8 cellular contexts compared by ENCODE assay signal in genomic region chr12:6613015-6613775, GRCh38. TPM values are rescaled to one million over a fixed set of nuclear protein-coding genes. Genes with fewer than 3 reads are reported as not detected.
DNase-seq lines count a peak whose midpoint lies in the region; ATAC-seq and TF ChIP-seq lines count a peak whose summit lies in the region.

No MANE protein-coding gene starts in this region.

- no peaks in the 10 kb centered on the region for H3K27me3 Mint-ChIP-seq in stimulated activated naive B cell treated with anti-CD40 and anti-IgM and Interleukin-4, amounts not matched to agents 10 μg/mL and 1 μg/mL and 100 μg/mL, for 72 hours

- intact Hi-C loops in PC-3 (cut with micrococcal nuclease) = no loop called here

- H3K9ac ChIP-seq in Karpas-422 (ENCODE audit: low read length) = peak overlapping the region; percentile 62
- H3K9ac ChIP-seq in PC-3 (ENCODE audit: low read length) = peak overlapping the region; percentile 55

- POLR2A ChIA-PET in PC-3 (lab: Charles Lee; ENCODE audit: unreplicated experiment) = no interaction called here

- no peaks in the 10 kb centered on the region for H3K9me3 ChIP-seq in Karpas-422 (ENCODE audit: low read length)
- H3K9me3 ChIP-seq in PC-3 (ENCODE audit: low read length) = no peaks in the 10 kb centered on the region

- H3K9me3 Mint-ChIP-seq in stimulated activated naive B cell treated with anti-CD40 and anti-IgM and Interleukin-4, amounts not matched to agents 10 μg/mL and 1 μg/mL and 100 μg/mL, for 72 hours = no peaks in the 10 kb centered on the region

- H3K36me3 Mint-ChIP-seq in stimulated activated naive B cell treated with anti-CD40 and anti-IgM and Interleukin-4, amounts not matched to agents 10 μg/mL and 1 μg/mL and 100 μg/mL, for 72 hours = no peaks in the 10 kb centered on the region

- peak overlapping the region; percentile 63 for H3K4me2 ChIP-seq in Karpas-422 (ENCODE audit: low read depth, low read length, poor library complexity, severe bottlenecking)
- H3K4me2 ChIP-seq in PC-3 (ENCODE audit: low read length) = peak overlapping the region; percentile 79

- H3K27me3 ChIP-seq in Karpas-422 (ENCODE audit: low read length) (no peaks in the 10 kb centered on the region), PC-3 (ENCODE audit: low read length) (no peaks in the 10 kb centered on the region)

- peak overlapping the region; percentile 77 for H3K27ac Mint-ChIP-seq in stimulated activated naive B cell treated with anti-CD40 and anti-IgM and Interleukin-4, amounts not matched to agents 10 μg/mL and 1 μg/mL and 100 μg/mL, for 72 hours

- peak; percentile 16; the same call in 1 of the 2 replicates for ATAC-seq in PC-3
- ATAC-seq in stimulated activated naive B cell treated with anti-CD40 and anti-IgM and Interleukin-4, amounts not matched to agents 10 μg/mL and 1 μg/mL and 100 μg/mL, for 72 hours (replicated peaks) = peak in 1 of 2 donors; percentile 10
- no peak for ATAC-seq in GM18868 (IDR thresholded peaks at IDR 0.05; ENCODE audit: unreplicated experiment)
- no peak for ATAC-seq in HG03571 (IDR thresholded peaks at IDR 0.05; ENCODE audit: unreplicated experiment)

- H3K36me3 ChIP-seq in Karpas-422 (ENCODE audit: insufficient read depth, low read length) (no peaks in the 10 kb centered on the region), PC-3 (ENCODE audit: low read depth, low read length) (no peaks in the 10 kb centered on the region)

- H3K79me2 ChIP-seq in Karpas-422 (ENCODE audit: low read length) (no peaks in the 10 kb centered on the region), PC-3 (ENCODE audit: low read length) (no peaks in the 10 kb centered on the region)

- peaks cover 48 to 55% of the 10 kb centered on the region in 2 donors for H3K4me1 Mint-ChIP-seq in stimulated activated naive B cell treated with anti-CD40 and anti-IgM and Interleukin-4, amounts not matched to agents 10 μg/mL and 1 μg/mL and 100 μg/mL, for 72 hours

- peak overlapping the region; percentile 52; the same call in 1 of the 2 replicates for H2AFZ ChIP-seq in Karpas-422 (ENCODE audit: low read length)
- peak overlapping the region; percentile 87 for H2AFZ ChIP-seq in PC-3 (ENCODE audit: low read length)

- CTCF ChIA-PET in PC-3 (lab: Charles Lee) = interaction anchor here (0.5 to 0.6 kb wide), 2 partner anchors 48 to 250 kb away, joined by 3 to 8 read pairs; no protein-coding TSS in a partner anchor

- H3K27ac ChIP-seq in Karpas-422 (ENCODE audit: low read length) = peak overlapping the region; percentile 87
- H3K27ac ChIP-seq in PC-3 (ENCODE audit: low read length) = peak overlapping the region; percentile 51
- peak overlapping the region; percentile 99 for H3K27ac ChIP-seq in cingulate gyrus (ENCODE audit: low read depth, low read length)

- H3K9me2 ChIP-seq in Karpas-422 (replicated peaks; ENCODE audit: insufficient read depth, low read length) = no peaks in the 10 kb centered on the region
- H3K9me2 ChIP-seq in PC-3 (replicated peaks; ENCODE audit: low read length) = no peaks in the 10 kb centered on the region

- H3K4me1 ChIP-seq in Karpas-422 (ENCODE audit: low read length) (peaks cover 37% of the 10 kb centered on the region), PC-3 (ENCODE audit: insufficient read depth, low read length) (peaks cover 19% of the 10 kb centered on the region)

- H3K4me3 Mint-ChIP-seq in stimulated activated naive B cell treated with anti-CD40 and anti-IgM and Interleukin-4, amounts not matched to agents 10 μg/mL and 1 μg/mL and 100 μg/mL, for 72 hours = peak overlapping the region; percentile 31 to 34

- H4K20me1 ChIP-seq in Karpas-422 (ENCODE audit: insufficient read depth, low read depth, low read length) (no peaks in the 10 kb centered on the region), PC-3 (ENCODE audit: low read length) (no peaks in the 10 kb centered on the region)

- DNase-seq in DMS153 (lab: John Stamatoyannopoulos, UW) = peak; percentile 92
- DNase-seq in Karpas-422 = peak; percentile 59
- DNase-seq in PC-3 = peak; percentile 73
- DNase-seq in left kidney (ENCODE audit: low read depth, low spot score) = peak; percentile 95
- DNase-seq in stimulated activated naive B cell treated with anti-CD40 and anti-IgM and Interleukin-4, amounts not matched to agents 10 μg/mL and 1 μg/mL and 100 μg/mL, for 72 hours = no peak

- no peaks in the 10 kb centered on the region for H3F3A ChIP-seq in PC-3 (ENCODE audit: low read length, unreplicated experiment)

- no TSS peak for BruUV-seq in PC-3 (replicated peaks; lab: Mats Ljungman, UMichigan)

- TF ChIP-seq CTCF in PC-3 (conservative IDR thresholded peaks at IDR 0.05; ENCODE audit: low read depth, low read length) = no peak

- H3K4me3 ChIP-seq in Karpas-422 (ENCODE audit: low read length) (peak overlapping the region; percentile 36; the same call in 1 of the 2 replicates), PC-3 (ENCODE audit: low read length) (0 out of 2 replicates have a peak overlapping the region, but pooled peaks have one; percentile 37)

RNA-seq across cellular contexts. Expression of gene CHD4, which starts 6.0 kb away (rescaled TPM):
- total RNA-seq in Karpas-422 (2014; rRNA removed; shearing (Covaris generic); ENCODE audit: low replicate concordance) = 216 and 315 TPM in 2 replicates
- total RNA-seq in PC-3 (2014; rRNA removed) = 216 and 231 TPM in 2 replicates

RNA-seq across cellular contexts. Expression of gene LPAR5, which starts 22.6 kb away (rescaled TPM):
- total RNA-seq in Karpas-422 (2014; rRNA removed; shearing (Covaris generic); ENCODE audit: low replicate concordance) = 10.3 and 14.6 TPM in 2 replicates
- total RNA-seq in PC-3 (2014; rRNA removed) = 2.3 and 4.3 TPM in 2 replicates

RNA-seq across cellular contexts. Expression of gene ACRBP, which starts 34.0 kb away (rescaled TPM):
- total RNA-seq in Karpas-422 (2014; rRNA removed; shearing (Covaris generic); ENCODE audit: low replicate concordance) = 2.2 and 4.2 TPM in 2 replicates
- total RNA-seq in PC-3 (2014; rRNA removed) = 0.77 TPM in 1 of 2 replicates, not detected in the other

RNA-seq across cellular contexts. Expression of gene NOP2, which starts 45.1 kb away (rescaled TPM):
- total RNA-seq in Karpas-422 (2014; rRNA removed; shearing (Covaris generic); ENCODE audit: low replicate concordance) = 66.2 and 85.7 TPM in 2 replicates
- 63.3 and 83.8 TPM in 2 replicates for total RNA-seq in PC-3 (2014; rRNA removed)

RNA-seq across cellular contexts. Expression of gene ING4, which starts 49.7 kb away (rescaled TPM):
- total RNA-seq in Karpas-422 (2014; rRNA removed; shearing (Covaris generic); ENCODE audit: low replicate concordance) = 40.1 and 52.9 TPM in 2 replicates
- 17.0 and 23.8 TPM in 2 replicates for total RNA-seq in PC-3 (2014; rRNA removed)
